In the genomic region with DNA sequence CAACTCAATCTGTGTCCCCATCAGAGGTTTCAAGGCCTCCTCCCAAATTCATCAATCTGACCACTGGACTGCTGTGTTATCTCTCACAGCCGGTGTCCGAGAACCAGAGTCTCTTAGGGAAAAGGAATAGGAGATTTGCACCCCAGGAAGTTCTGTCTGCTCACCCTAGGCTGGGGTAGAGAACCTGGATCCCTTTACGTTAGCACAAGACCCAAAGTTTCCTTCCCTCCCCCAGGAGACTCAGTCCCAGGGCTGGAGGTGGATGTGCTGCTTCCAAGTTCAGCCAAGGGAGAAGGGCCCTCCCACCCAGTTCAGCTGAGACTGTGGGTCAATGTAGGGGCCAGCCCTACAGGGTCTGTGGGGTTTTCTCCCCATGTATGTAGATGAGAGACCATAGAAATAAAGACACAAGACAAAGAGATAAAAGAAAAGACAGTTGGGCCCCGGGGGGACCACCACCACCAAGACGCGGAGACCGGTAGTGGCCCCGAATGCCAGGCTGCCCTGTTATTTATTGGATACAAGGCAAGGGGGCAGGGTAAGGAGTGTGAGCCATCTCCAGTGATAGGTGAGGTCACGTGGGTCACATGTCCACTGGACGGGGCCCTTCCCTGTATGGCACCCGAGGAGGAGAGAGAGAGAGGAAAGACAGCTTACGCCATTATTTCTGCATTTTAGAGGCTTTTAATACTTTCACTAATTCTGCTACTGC, we compare ENCODE assay signal across 9 cellular contexts. TPM values are rescaled to one million over a fixed set of nuclear protein-coding genes. Genes with fewer than 3 reads are reported as not detected.
A peak's percentile ranks its signal among the peaks of the same experiment; 100 is the strongest.
DNase-seq lines count a peak whose midpoint lies in the region; ATAC-seq, FAIRE-seq and TF ChIP-seq lines count a peak whose summit lies in the region.
"Had no signal": no experiment of that assay in that cellular context is flagged by ENCODE, and none has a peak within 500 bp of the region (broad histone marks: within the 10 kb centered on the region; RNA-seq: fewer than 3 reads in every experiment).

No MANE protein-coding gene starts in this region.

- peak overlapping the region; percentile 68 for H3K27ac Mint-ChIP-seq in activated T-helper 2 cell treated with anti-CD3 and anti-CD28 coated beads, Interferon-gamma antibody, Interleukin-2, Interleukin-4, amounts not matched to agents 10 μg/mL and 5 μg/mL and 100 μg/mL, durations not matched to agents 14 hours and 24 hours and 36 hours

- H3K4me3 Mint-ChIP-seq in activated T-helper 2 cell treated with anti-CD3 and anti-CD28 coated beads, Interferon-gamma antibody, Interleukin-2, Interleukin-4, amounts not matched to agents 10 μg/mL and 5 μg/mL and 100 μg/mL, durations not matched to agents 14 hours and 24 hours and 36 hours (ENCODE audit: low read depth): peak overlapping the region; percentile 30

- H3K4me1 ChIP-seq in mucosa of rectum (ENCODE audit: control insufficient read depth in 2 of 2, insufficient read depth in 2 of 2, low read length in 2 of 2) (peaks cover 3 to 5% of the 10 kb centered on the region in 2 donors), upper lobe of right lung (peaks cover 4% of the 10 kb centered on the region)

- H3K27me3 Mint-ChIP-seq in activated T-helper 2 cell treated with anti-CD3 and anti-CD28 coated beads, Interferon-gamma antibody, Interleukin-2, Interleukin-4, amounts not matched to agents 10 μg/mL and 5 μg/mL and 100 μg/mL, durations not matched to agents 14 hours and 24 hours and 36 hours (ENCODE audit: low read depth): peaks cover 19% of the 10 kb centered on the region

- H3K27me3 ChIP-seq in mucosa of rectum (ENCODE audit: control insufficient read depth in 2 of 2, insufficient read depth in 2 of 2, low read length in 2 of 2) (peaks cover 20 to 24% of the 10 kb centered on the region in 2 donors), upper lobe of right lung (peaks cover 30% of the 10 kb centered on the region)
- H3K27me3 ChIP-seq: ovary had no signal

- no peak for TF ChIP-seq CTCF in upper lobe of right lung (IDR thresholded peaks at IDR 0.05)

- no peaks in the 10 kb centered on the region for H3K9me3 ChIP-seq in mucosa of rectum (ENCODE audit: control insufficient read depth in 2 of 2, low read length in 2 of 2)
- H3K9me3 ChIP-seq in upper lobe of right lung: no peaks in the 10 kb centered on the region
- H3K9me3 ChIP-seq: ovary had no signal

- H3K9me3 Mint-ChIP-seq in activated T-helper 2 cell treated with anti-CD3 and anti-CD28 coated beads, Interferon-gamma antibody, Interleukin-2, Interleukin-4, amounts not matched to agents 10 μg/mL and 5 μg/mL and 100 μg/mL, durations not matched to agents 14 hours and 24 hours and 36 hours: no peaks in the 10 kb centered on the region

- H3K36me3 ChIP-seq in mucosa of rectum (ENCODE audit: control insufficient read depth in 2 of 2, insufficient read depth in 2 of 2, low read length in 2 of 2) (no peaks in the 10 kb centered on the region), upper lobe of right lung (no peaks in the 10 kb centered on the region)
- H3K36me3 ChIP-seq: ovary had no signal

- H3K27ac ChIP-seq in mucosa of rectum (ENCODE audit: low read depth in 2 of 2, low read length in 2 of 2) (no peak overlapping the region), upper lobe of right lung (no peak overlapping the region)
- H3K27ac ChIP-seq: ovary had no signal

- ATAC-seq in left ventricle myocardium superior: peak; percentile 10
- ATAC-seq in Right ventricle myocardium superior (ENCODE audit: poor library complexity): no peak
- ATAC-seq in upper lobe of right lung: no peak

- H3K36me3 Mint-ChIP-seq in activated T-helper 2 cell treated with anti-CD3 and anti-CD28 coated beads, Interferon-gamma antibody, Interleukin-2, Interleukin-4, amounts not matched to agents 10 μg/mL and 5 μg/mL and 100 μg/mL, durations not matched to agents 14 hours and 24 hours and 36 hours (ENCODE audit: low read depth): no peaks in the 10 kb centered on the region

- DNase-seq in left ventricle myocardium superior: no peak
- no peak for DNase-seq in Right ventricle myocardium superior
- no peak for DNase-seq in activated T-helper 2 cell treated with anti-CD3 and anti-CD28 coated beads, Interferon-gamma antibody, Interleukin-2, Interleukin-4, amounts not matched to agents 10 μg/mL and 5 μg/mL and 100 μg/mL, durations not matched to agents 14 hours and 24 hours and 36 hours (ENCODE audit: low spot score)
- DNase-seq in upper lobe of right lung: no peak
- no peak for DNase-seq in D341Med (ENCODE audit: low spot score)
- no peak for DNase-seq in GM03348 (ENCODE audit: low spot score)
- no peak for DNase-seq in RCC 7860 (ENCODE audit: low spot score)

- intact Hi-C loops in left ventricle myocardium superior (cut with micrococcal nuclease): no loop called here
- intact Hi-C loops in Right ventricle myocardium superior (cut with DNase I): loop anchor here (10.0 kb wide), 1 partner anchor 110 kb away; no protein-coding TSS in a partner anchor
- intact Hi-C loops in activated T-helper 2 cell treated with anti-CD3 and anti-CD28 coated beads, Interferon-gamma antibody, Interleukin-2, Interleukin-4, amounts not matched to agents 10 μg/mL and 5 μg/mL and 100 μg/mL, durations not matched to agents 14 hours and 24 hours and 36 hours (cut with micrococcal nuclease): loop anchor here (5.0 to 10.0 kb wide), 3 partner anchors 70 to 133 kb away; a partner anchor contains a TSS
- intact Hi-C loops in upper lobe of right lung (cut with DNase I): no loop called here

- FAIRE-seq in RCC 7860 (lab: Jason Lieb, UNC): no peak

- H3K9ac ChIP-seq in mucosa of rectum (ENCODE audit: low read depth in 1 of 2, low read length in 2 of 2): peak overlapping the region in 1 of 2 donors; percentile 38

- H3K4me3 ChIP-seq in mucosa of rectum (ENCODE audit: low read length in 2 of 2) (peak overlapping the region; percentile 27 to 55), upper lobe of right lung (peak overlapping the region; percentile 19)
- H3K4me3 ChIP-seq: ovary had no signal

- peaks cover 14% of the 10 kb centered on the region for H3K4me1 Mint-ChIP-seq in activated T-helper 2 cell treated with anti-CD3 and anti-CD28 coated beads, Interferon-gamma antibody, Interleukin-2, Interleukin-4, amounts not matched to agents 10 μg/mL and 5 μg/mL and 100 μg/mL, durations not matched to agents 14 hours and 24 hours and 36 hours (ENCODE audit: low read depth)

RNA-seq across cellular contexts. Expression of a gene that starts 22.7 kb away (rescaled TPM):
- total RNA-seq in left ventricle myocardium superior (not detected), Right ventricle myocardium superior (not detected), upper lobe of right lung (not detected)
- not detected in 2 replicates for total RNA-seq in activated T-helper 2 cell treated with anti-CD3 and anti-CD28 coated beads, Interferon-gamma antibody, Interleukin-2, Interleukin-4, amounts not matched to agents 10 μg/mL and 5 μg/mL and 100 μg/mL, durations not matched to agents 14 hours and 24 hours and 36 hours
- total RNA-seq: ovary had no signal

RNA-seq across cellular contexts. Expression of a gene that starts 30.4 kb away (rescaled TPM):
- total RNA-seq in left ventricle myocardium superior (7.1 TPM), Right ventricle myocardium superior (6.1 TPM), upper lobe of right lung (9.1 TPM)
- total RNA-seq in activated T-helper 2 cell treated with anti-CD3 and anti-CD28 coated beads, Interferon-gamma antibody, Interleukin-2, Interleukin-4, amounts not matched to agents 10 μg/mL and 5 μg/mL and 100 μg/mL, durations not matched to agents 14 hours and 24 hours and 36 hours: 9.1 and 9.3 TPM in 2 replicates

RNA-seq across cellular contexts. Expression of a gene that starts 52.9 kb away (rescaled TPM):
- total RNA-seq in left ventricle myocardium superior: 8.8 TPM
- total RNA-seq in Right ventricle myocardium superior: 6.9 TPM
- 0.09 and 0.18 TPM in 2 replicates for total RNA-seq in activated T-helper 2 cell treated with anti-CD3 and anti-CD28 coated beads, Interferon-gamma antibody, Interleukin-2, Interleukin-4, amounts not matched to agents 10 μg/mL and 5 μg/mL and 100 μg/mL, durations not matched to agents 14 hours and 24 hours and 36 hours
- 11.7 TPM for total RNA-seq in upper lobe of right lung

Comparison
In these comparisons a context has a peak if more than half of its experiments do, and no peak if none do; other contexts are left out.
1. intact Hi-C loops: an anchor here in Right ventricle myocardium superior (10.0 kb wide) and activated T-helper 2 cell treated with anti-CD3 and anti-CD28 coated beads, Interferon-gamma antibody, Interleukin-2, Interleukin-4, amounts not matched to agents 10 μg/mL and 5 μg/mL and 100 μg/mL, durations not matched to agents 14 hours and 24 hours and 36 hours (5.0 to 10.0 kb wide); none called in left ventricle myocardium superior and upper lobe of right lung.